In the genomic region with DNA sequence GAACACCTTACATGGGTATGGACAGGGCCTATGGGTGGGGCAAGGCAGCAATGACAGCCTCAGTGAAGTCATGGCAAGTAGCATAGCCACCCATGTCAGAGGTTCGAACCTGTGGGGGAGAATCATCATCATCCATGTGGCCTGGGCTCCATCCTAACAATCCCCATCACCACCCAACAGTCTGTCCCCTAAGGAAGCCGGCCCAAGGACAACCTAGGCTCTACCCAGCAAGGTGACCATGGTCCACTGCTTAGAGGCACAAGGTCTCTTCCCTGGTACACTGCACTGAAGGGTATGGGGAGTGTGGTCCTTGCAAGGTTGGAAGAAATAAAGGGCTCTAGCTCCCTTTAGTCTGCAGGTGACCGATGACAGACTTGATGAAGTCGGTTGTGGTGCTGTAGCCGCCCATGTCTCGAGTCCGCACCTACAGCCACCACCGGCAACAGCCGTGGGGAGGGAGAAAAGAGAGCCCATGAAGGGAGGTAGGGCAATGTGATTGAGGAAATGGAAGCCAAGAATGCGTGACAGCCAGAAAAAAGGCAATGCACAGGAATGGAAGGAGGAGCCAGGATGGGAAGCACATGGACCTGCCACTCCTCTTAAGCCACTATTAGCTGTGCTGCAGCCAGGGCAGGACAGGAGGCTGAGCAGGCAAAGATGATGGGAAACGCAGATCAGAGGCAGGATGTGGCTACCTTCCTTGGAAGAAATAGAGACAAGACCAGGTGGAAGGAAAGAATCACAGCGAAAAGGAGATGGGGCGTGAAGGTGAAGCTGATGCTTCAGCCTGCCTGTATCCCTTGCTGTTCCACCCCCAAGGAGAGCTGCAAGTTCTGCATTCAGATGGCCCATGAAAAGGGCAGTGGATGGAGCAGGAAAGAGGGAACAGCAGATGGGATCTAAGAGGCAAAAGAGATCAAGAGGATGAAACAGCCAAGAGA, we compare ENCODE assay signal across 10 cellular contexts. TPM values are rescaled to one million over a fixed set of nuclear protein-coding genes. Genes with fewer than 3 reads are reported as not detected.
DNase-seq lines count a peak whose midpoint lies in the region; ATAC-seq and TF ChIP-seq lines count a peak whose summit lies in the region.
"Had no signal": no experiment of that assay in that cellular context is flagged by ENCODE, and none has a peak within 500 bp of the region (broad histone marks: within the 10 kb centered on the region; RNA-seq: fewer than 3 reads in every experiment).

No MANE protein-coding gene starts in this region.

- peaks cover 40% of the 10 kb centered on the region for H3K4me1 Mint-ChIP-seq in CD4-positive, alpha-beta T cell (ENCODE audit: low read depth)
- peaks cover 33% of the 10 kb centered on the region for H3K4me1 Mint-ChIP-seq in endothelial cell (ENCODE audit: unreplicated experiment)

- no peak overlapping the region for H3K4me2 ChIP-seq in osteoblast (ENCODE audit: insufficient read depth, low read length)

- peak overlapping the region; percentile 22 for H3K4me3 Mint-ChIP-seq in CD4-positive, alpha-beta T cell
- H3K4me3 Mint-ChIP-seq in endothelial cell (ENCODE audit: unreplicated experiment), result peak overlapping the region; percentile 78

- H3K27me3 Mint-ChIP-seq in CD4-positive, alpha-beta T cell, result no peaks in the 10 kb centered on the region
- peaks cover 6% of the 10 kb centered on the region for H3K27me3 Mint-ChIP-seq in endothelial cell (ENCODE audit: unreplicated experiment)

- peaks cover 94% of the 10 kb centered on the region for H3K36me3 Mint-ChIP-seq in CD4-positive, alpha-beta T cell (ENCODE audit: low read depth)
- peaks cover 78% of the 10 kb centered on the region for H3K36me3 Mint-ChIP-seq in endothelial cell (ENCODE audit: low read depth, unreplicated experiment)

- CTCF ChIA-PET in CD4-positive, alpha-beta T cell (lab: Charles Lee), result no interaction called here

- intact Hi-C loops in CD4-positive, alpha-beta T cell (cut with DNase I, micrococcal nuclease), result loop anchor here in 1 of 2 experiments (5.0 kb wide), 1 partner anchor 179 kb away; no protein-coding TSS in a partner anchor
- intact Hi-C loops in psoas muscle (cut with DNase I), result loop anchor here in 1 of 2 donors (10.0 kb wide), 1 partner anchor 184 kb away; the partner anchor contains the start of gene SNRPB

- no peaks in the 10 kb centered on the region for H3K9me3 ChIP-seq in CD4-positive, alpha-beta T cell (ENCODE audit: control insufficient read depth, low read length)
- H3K9me3 ChIP-seq in osteoblast (ENCODE audit: low read depth, low read length), result no peaks in the 10 kb centered on the region
- no peaks in the 10 kb centered on the region for H3K9me3 ChIP-seq in psoas muscle

- no peaks in the 10 kb centered on the region for H3K9me3 Mint-ChIP-seq in CD4-positive, alpha-beta T cell
- H3K9me3 Mint-ChIP-seq in endothelial cell (ENCODE audit: unreplicated experiment), result no peaks in the 10 kb centered on the region
- H3K9me3 Mint-ChIP-seq: activated T-helper 2 cell treated with anti-CD3 and anti-CD28 coated beads, Interferon-gamma antibody, Interleukin-2, Interleukin-4, amounts not matched to agents 10 μg/mL and 5 μg/mL and 100 μg/mL, durations not matched to agents 14 hours and 24 hours and 36 hours had no signal

- no peak overlapping the region for H3K27ac ChIP-seq in CD4-positive, alpha-beta T cell (ENCODE audit: low read depth, low read length)
- no peak overlapping the region for H3K27ac ChIP-seq in osteoblast (ENCODE audit: low read depth, low read length)
- no peak overlapping the region for H3K27ac ChIP-seq in psoas muscle

- H3K36me3 ChIP-seq in osteoblast (ENCODE audit: insufficient read depth, low read length), result peaks cover 74% of the 10 kb centered on the region
- peaks cover 36 to 95% of the 10 kb centered on the region in 2 donors for H3K36me3 ChIP-seq in psoas muscle (ENCODE audit: insufficient read depth in 1 of 2, low read depth in 1 of 2)

- H3K79me2 ChIP-seq in osteoblast (ENCODE audit: insufficient read depth, low read length), result peaks cover 46% of the 10 kb centered on the region

- no peaks in the 10 kb centered on the region for H3K27me3 ChIP-seq in CD4-positive, alpha-beta T cell (ENCODE audit: control insufficient read depth, insufficient read depth, low read length)
- H3K27me3 ChIP-seq in osteoblast (ENCODE audit: insufficient read depth, low read length) (no peaks in the 10 kb centered on the region), psoas muscle (ENCODE audit: insufficient read depth in 3 of 3, low read length in 2 of 3) (no peaks in the 10 kb centered on the region)

- peaks cover 21% of the 10 kb centered on the region for H3K4me1 ChIP-seq in osteoblast (ENCODE audit: insufficient read depth, low read length)
- peaks cover 11% of the 10 kb centered on the region for H3K4me1 ChIP-seq in psoas muscle

- peak; percentile 43 for TF ChIP-seq POLR2A in GM18505 (IDR thresholded peaks at IDR 0.05; ENCODE audit: borderline replicate concordance, extremely low read depth, insufficient read depth, insufficient read length)

- DNase-seq in CD4-positive, alpha-beta T cell, result no peak
- DNase-seq in RPMI7951 (ENCODE audit: low read depth), result peak; percentile 18
- DNase-seq in endothelial cell (ENCODE audit: low spot score), result no peak
- no peak for DNase-seq in osteoblast (ENCODE audit: insufficient read length, low spot score, missing footprints)
- no peak for DNase-seq in psoas muscle
- no peak for DNase-seq in mesenteric fat pad (ENCODE audit: low spot score)
- DNase-seq in UCSD-AML1 (lab: John Stamatoyannopoulos, UW; ENCODE audit: unreplicated experiment), result no peak
- DNase-seq: GDM1 had no signal

- TF ChIP-seq CTCF in CD4-positive, alpha-beta T cell (IDR thresholded peaks at IDR 0.05), result no peak
- TF ChIP-seq CTCF in endothelial cell (IDR thresholded peaks at IDR 0.05; ENCODE audit: unreplicated experiment), result no peak
- no peak for TF ChIP-seq CTCF in osteoblast (IDR thresholded peaks at IDR 0.05; ENCODE audit: extremely low read depth, low read depth, low read length)
- TF ChIP-seq CTCF in psoas muscle (IDR thresholded peaks at IDR 0.05), result no peak

- ATAC-seq in CD4-positive, alpha-beta T cell (ENCODE audit: poor library complexity), result peak; percentile 22
- ATAC-seq in GM18505 (IDR thresholded peaks at IDR 0.05; ENCODE audit: unreplicated experiment) (no peak), psoas muscle (no peak)

- H2AFZ ChIP-seq in osteoblast (ENCODE audit: low read length), result no peak overlapping the region

- 65 to 71% (median 66%) methylated on average over 13 of the region's 13 CpGs for WGBS in psoas muscle, 3 donors

- H4K20me1 ChIP-seq in osteoblast (ENCODE audit: insufficient read depth, low read length), result peaks cover 43% of the 10 kb centered on the region

- no peak overlapping the region for H3K4me3 ChIP-seq in osteoblast (ENCODE audit: insufficient read depth, low read length)
- H3K4me3 ChIP-seq in psoas muscle, result no peak overlapping the region

- POLR2A ChIA-PET in CD4-positive, alpha-beta T cell (lab: Charles Lee), result no interaction called here

- peak overlapping the region; percentile 61 for H3K27ac Mint-ChIP-seq in CD4-positive, alpha-beta T cell
- peak overlapping the region; percentile 2 for H3K27ac Mint-ChIP-seq in endothelial cell (ENCODE audit: unreplicated experiment)
- H3K27ac Mint-ChIP-seq: activated T-helper 2 cell treated with anti-CD3 and anti-CD28 coated beads, Interferon-gamma antibody, Interleukin-2, Interleukin-4, amounts not matched to agents 10 μg/mL and 5 μg/mL and 100 μg/mL, durations not matched to agents 14 hours and 24 hours and 36 hours had no signal

RNA-seq across cellular contexts. Expression of gene IDH3B, which starts 5.3 kb away (rescaled TPM):
- 100 to 1,000 TPM; 171 to 181 TPM for total RNA-seq in CD4-positive, alpha-beta T cell
- total RNA-seq in RPMI7951 (2014; rRNA removed; shearing (Covaris generic)), result 189 and 226 TPM in 2 replicates
- total RNA-seq in endothelial cell (ENCODE audit: unreplicated experiment) (136 TPM), osteoblast (67.5 and 71.7 TPM in 2 replicates), psoas muscle (100 to 1,000 TPM in 2 of 4 donors, 10 to 100 TPM in 2; 58.8 to 153 (median 97.6) TPM), mesenteric fat pad (66.7 TPM)
- polyA plus RNA-seq in psoas muscle, result 100 to 1,000 TPM in 2 of 3 donors, 10 to 100 TPM in 1; 86.0 to 262 (median 166) TPM

RNA-seq across cellular contexts. Expression of gene NOP56, which starts 6.3 kb away (rescaled TPM):
- 100 to 1,000 TPM; 261 to 262 TPM for total RNA-seq in CD4-positive, alpha-beta T cell
- 224 and 268 TPM in 2 replicates for total RNA-seq in RPMI7951 (2014; rRNA removed; shearing (Covaris generic))
- total RNA-seq in endothelial cell (ENCODE audit: unreplicated experiment) (144 TPM), osteoblast (86.0 and 91.2 TPM in 2 replicates), psoas muscle (100 to 1,000 TPM in 2 of 4 donors, 10 to 100 TPM in 2; 90.9 to 114 (median 102) TPM), mesenteric fat pad (165 TPM)
- 100 to 1,000 TPM in 1 of 3 donors, 10 to 100 TPM in 2; 63.2 to 173 (median 84.1) TPM for polyA plus RNA-seq in psoas muscle

RNA-seq across cellular contexts. Expression of gene EBF4, which starts 33.9 kb away (rescaled TPM):
- total RNA-seq in CD4-positive, alpha-beta T cell, result 1 to 10 TPM; 4.2 to 5.1 TPM
- total RNA-seq in RPMI7951 (2014; rRNA removed; shearing (Covaris generic)), result 0.10 TPM in 1 of 2 replicates, not detected in the other
- total RNA-seq in endothelial cell (ENCODE audit: unreplicated experiment) (5.9 TPM), osteoblast (under 0.01 and 0.29 TPM in 2 replicates), psoas muscle (1 to 10 TPM; 1.2 to 1.9 (median 1.5) TPM), mesenteric fat pad (6.0 TPM)
- under 1 TPM; 0.42 to 0.87 (median 0.52) TPM for polyA plus RNA-seq in psoas muscle
